In the genomic region with DNA sequence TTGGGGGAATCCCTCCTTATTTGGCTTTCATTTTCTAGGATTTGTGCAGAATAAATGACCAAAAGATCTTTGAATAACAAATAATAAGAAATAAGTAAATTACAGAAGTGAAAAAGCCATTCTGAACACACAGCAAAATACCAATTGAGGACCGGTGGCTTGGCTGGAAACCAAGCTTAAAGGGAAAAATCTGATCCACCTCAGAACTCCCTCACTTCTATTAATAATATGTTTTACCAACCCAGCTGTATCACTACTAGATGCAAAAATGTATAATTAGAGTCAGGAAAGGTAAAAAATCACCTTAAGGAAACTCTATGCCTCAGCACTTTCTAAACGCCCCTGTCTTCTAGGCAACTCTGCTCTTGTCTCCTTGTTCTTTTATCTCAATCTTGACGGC, we compare ENCODE assay signal across 19 cellular contexts.
"Had no signal": no experiment of that assay in that cellular context is flagged by ENCODE, and none has a peak within 500 bp of the region (broad histone marks: within the 10 kb centered on the region; RNA-seq: fewer than 3 reads in every experiment).

No MANE protein-coding gene starts in this region.

- H3K27ac Mint-ChIP-seq: type B pancreatic cell had no signal

- ATAC-seq: effector memory CD8-positive, alpha-beta T cell; gastrocnemius medialis; lower lobe of right lung had no signal

- H3K4me3 ChIP-seq: esophagus muscularis mucosa, gastrocnemius medialis, left ventricle myocardium inferior, lower lobe of right lung, right atrium auricular region, sigmoid colon, skin epidermis, stomach had no signal

- H3K27me3 ChIP-seq: esophagus muscularis mucosa, gastrocnemius medialis, neutrophil, right atrium auricular region, sigmoid colon, stomach had no signal

- H3K27ac ChIP-seq: epithelial cell of prostate, esophagus muscularis mucosa, gastrocnemius medialis, left ventricle myocardium inferior, lower lobe of right lung, neutrophil, right atrium auricular region, sigmoid colon, skin epidermis, stomach had no signal

- H3K27me3 Mint-ChIP-seq: effector memory CD8-positive, alpha-beta T cell; type B pancreatic cell had no signal

- H3K4me3 Mint-ChIP-seq: effector memory CD8-positive, alpha-beta T cell; immature natural killer cell; nephron; type B pancreatic cell had no signal

- DNase-seq: effector memory CD8-positive, alpha-beta T cell; gastrocnemius medialis; immature natural killer cell; left ventricle myocardium inferior; lower lobe of right lung; mesenchymal stem cell; midbrain; sigmoid colon; stimulated activated CD4-positive, alpha-beta T cell treated with anti-CD3 and anti-CD28 coated beads, Interleukin-2, amount 100 ng/mL, for 24 hours; stimulated activated CD4-positive, alpha-beta T cell treated with anti-CD3 and anti-CD28 coated beads, Interleukin-4, amount 100 ng/mL, for 4 hours; stimulated activated naive CD4-positive, alpha-beta T cell; stomach had no signal

- H3K4me1 ChIP-seq: gastrocnemius medialis, lower lobe of right lung, right atrium auricular region had no signal

- H3K36me3 ChIP-seq: esophagus muscularis mucosa, gastrocnemius medialis, left ventricle myocardium inferior, lower lobe of right lung, neutrophil, right atrium auricular region, sigmoid colon, stomach had no signal

- H3K9me3 Mint-ChIP-seq: effector memory CD8-positive, alpha-beta T cell; immature natural killer cell; nephron; type B pancreatic cell had no signal

- H3K9me3 ChIP-seq: esophagus muscularis mucosa, gastrocnemius medialis, left ventricle myocardium inferior, lower lobe of right lung, neutrophil, right atrium auricular region, sigmoid colon, stomach had no signal
